In genomic region chr3:160691151-160691550, GRCh38 we compare ENCODE assay signal across 11 cellular contexts. TPM values are rescaled to one million over a fixed set of nuclear protein-coding genes. Genes with fewer than 3 reads are reported as not detected.
"Had no signal": no experiment of that assay in that cellular context is flagged by ENCODE, and none has a peak within 500 bp of the region (broad histone marks: within the 10 kb centered on the region; RNA-seq: fewer than 3 reads in every experiment).

No MANE protein-coding gene starts in this region.

- H3K9me3 ChIP-seq: HAP-1 had no signal

- H3K27ac Mint-ChIP-seq: HFFc6 had no signal

- DNase-seq: GM23248, GOT3, H7, HFFc6, IMR-90, KG1 had no signal

- FAIRE-seq: HepG2, K562 had no signal

- ATAC-seq: HCT116, HepG2, K562 had no signal

- H3K27ac ChIP-seq: GM23248, HL-60 had no signal

- H3K4me1 ChIP-seq: HAP-1 had no signal

- H3K36me3 ChIP-seq: HAP-1 had no signal

- H3K4me3 Mint-ChIP-seq: HFFc6 had no signal

- H3K4me3 ChIP-seq: GM23248, HAP-1, K562 had no signal

RNA-seq across cellular contexts. Expression of gene ARL14, which starts 14.2 kb away (rescaled TPM):
- total RNA-seq: GM23248, K562 had no signal
- polyA plus RNA-seq: GM23248, HepG2, K562 had no signal
